19 cellular contexts compared by ENCODE assay signal in genomic region chr16:20347666-20348364, GRCh38. TPM values are rescaled to one million over a fixed set of nuclear protein-coding genes. Genes with fewer than 3 reads are reported as not detected.
DNase-seq lines count a peak whose midpoint lies in the region; ATAC-seq, FAIRE-seq and TF ChIP-seq lines count a peak whose summit lies in the region.
"Had no signal": no experiment of that assay in that cellular context is flagged by ENCODE, and none has a peak within 500 bp of the region (broad histone marks: within the 10 kb centered on the region; RNA-seq: fewer than 3 reads in every experiment).

No MANE protein-coding gene starts in this region.

- TF ChIP-seq CTCF in HCT116 (IDR thresholded peaks at IDR 0.05 in 2 of 3, conservative IDR thresholded peaks at IDR 0.05 in 1 of 3; ENCODE audit: borderline replicate concordance in 1 of 3, insufficient read depth in 1 of 3, low read depth in 2 of 3, low read length in 2 of 3) (no peak), K562 (IDR thresholded peaks at IDR 0.05 in 2 of 3, conservative IDR thresholded peaks at IDR 0.05 in 1 of 3; ENCODE audit: insufficient read depth in 2 of 3, low read depth in 1 of 3, low read length in 3 of 3) (no peak), brain microvascular endothelial cell (IDR thresholded peaks at IDR 0.05; ENCODE audit: low read depth, low read length, missing control alignments) (no peak)

- intact Hi-C loops in HCT116 (cut with micrococcal nuclease): no loop called here
- intact Hi-C loops in K562 (cut with micrococcal nuclease): no loop called here

- H3K27ac ChIP-seq in HCT116 (ENCODE audit: low read depth, low read length) (no peak overlapping the region), K562 (ENCODE audit: extremely low read depth, low read depth, low read length) (no peak overlapping the region), brain microvascular endothelial cell (no peak overlapping the region)
- H3K27ac ChIP-seq: BLaER1 treated with 17β-estradiol and CSF1 and Interleukin-3, amounts not matched to agents 10 nM and 100 nM had no signal

- TF ChIP-seq POLR2A in HCT116 (IDR thresholded peaks at IDR 0.05; ENCODE audit: borderline replicate concordance, extremely low read depth, insufficient read depth, insufficient read length): no peak
- no peak for TF ChIP-seq POLR2A in K562 (conservative IDR thresholded peaks at IDR 0.05)

- peak; percentile 17 for DNase-seq in Daoy (ENCODE audit: low read depth)
- DNase-seq in HCT116 (ENCODE audit: low read depth, low spot score): no peak
- DNase-seq in K562 (ENCODE audit: extremely low read depth in 1 of 4, low spot score in 3 of 4): peak in 3 of 4 experiments; percentile 17 to 38 (median 29)
- peak; percentile 67 for DNase-seq in kidney tubule cell (ENCODE audit: low spot score)
- no peak for DNase-seq in brain microvascular endothelial cell
- DNase-seq: ACHN; Calu3; CD4-positive, CD25-positive, alpha-beta regulatory T cell; DMS 273 treated with DMSO at 0.1 percent for 48 hours had no signal

- TF ChIP-seq RAD21 in HCT116 (IDR thresholded peaks at IDR 0.05; ENCODE audit: low read depth) (no peak), K562 (CRISPR knock-in tag; conservative IDR thresholded peaks at IDR 0.05 in 1 of 2, IDR thresholded peaks at IDR 0.05 in 1 of 2) (no peak)

- H3K79me2 ChIP-seq in HCT116 (ENCODE audit: insufficient read depth, low read length) (no peaks in the 10 kb centered on the region), K562 (ENCODE audit: control insufficient read depth, insufficient read depth, low read length) (no peaks in the 10 kb centered on the region)

- H2AFZ ChIP-seq in HCT116 (ENCODE audit: low read depth, low read length, poor library complexity, severe bottlenecking): no peak overlapping the region
- no peak overlapping the region for H2AFZ ChIP-seq in K562 (ENCODE audit: low read depth, low read length)

- no peak for TF ChIP-seq EP300 in K562 (IDR thresholded peaks at IDR 0.05; ENCODE audit: low read length)

- H3K4me1 ChIP-seq in HCT116 (ENCODE audit: control insufficient read depth in 1 of 2, insufficient read depth in 2 of 2, low read length in 2 of 2) (no peaks in the 10 kb centered on the region), K562 (replicated peaks in 1 of 2; ENCODE audit: control insufficient read depth in 2 of 2, insufficient read depth in 2 of 2, low read length in 2 of 2) (peaks cover 0 to 8% of the 10 kb centered on the region in 2 experiments; a peak in 1 of 5 replicates)
- H3K4me1 ChIP-seq: BLaER1 treated with 17β-estradiol and CSF1 and Interleukin-3, amounts not matched to agents 10 nM and 100 nM had no signal

- H3K9me3 ChIP-seq in HCT116 (ENCODE audit: control insufficient read depth in 1 of 2, insufficient read depth in 1 of 2, low read depth in 1 of 2, low read length in 2 of 2) (no peaks in the 10 kb centered on the region), K562 (replicated peaks; ENCODE audit: control insufficient read depth, insufficient read depth, low read depth, low read length) (no peaks in the 10 kb centered on the region)
- H3K9me3 ChIP-seq: BLaER1 treated with 17β-estradiol and CSF1 and Interleukin-3, amounts not matched to agents 10 nM and 100 nM had no signal

- CTCF ChIA-PET in HCT116 (lab: Charles Lee) (interaction anchor here (0.7 kb wide), 1 partner anchor 38 kb away, joined by 3 read pairs; no protein-coding TSS in a partner anchor), K562 (lab: Yijun Ruan, JAX; ENCODE audit: low intra/inter-chr PET ratio) (no interaction called here)

- no peaks in the 10 kb centered on the region for H3K9me2 ChIP-seq in HCT116 (ENCODE audit: insufficient read depth)

- peaks cover 21% of the 10 kb centered on the region for H3K27me3 ChIP-seq in HCT116 (ENCODE audit: insufficient read depth, low read length)
- H3K27me3 ChIP-seq in K562 (ENCODE audit: control insufficient read depth in 2 of 2, insufficient read depth in 2 of 2, low read length in 2 of 2): peaks cover under 1 to 19% of the 10 kb centered on the region in 2 experiments; a peak in 3 of 5 replicates
- no peaks in the 10 kb centered on the region for H3K27me3 ChIP-seq in brain microvascular endothelial cell (replicated peaks)
- H3K27me3 ChIP-seq: BLaER1 treated with 17β-estradiol and CSF1 and Interleukin-3, amounts not matched to agents 10 nM and 100 nM had no signal

- RAD21 ChIA-PET in HCT116 (lab: Charles Lee; ENCODE audit: low non-redundant PET in 1 of 2, low total read pairs in 2 of 2, uncharacterized antibody in 2 of 2, unreplicated experiment in 2 of 2): no interaction called here

- H4K20me1 ChIP-seq in HCT116 (ENCODE audit: insufficient read depth) (no peaks in the 10 kb centered on the region), K562 (replicated peaks; ENCODE audit: control insufficient read depth, insufficient read depth, low read length) (0 out of 2 replicates have a peak, but pooled peaks cover 6% of the 10 kb centered on the region)
- H4K20me1 ChIP-seq: BLaER1 treated with 17β-estradiol and CSF1 and Interleukin-3, amounts not matched to agents 10 nM and 100 nM had no signal

- no TSS peak for BruUV-seq in HCT116 (replicated peaks; lab: Mats Ljungman, UMichigan)
- BruUV-seq in K562 (replicated peaks; lab: Mats Ljungman, UMichigan): no TSS peak

- no peak overlapping the region for H3K9ac ChIP-seq in HCT116 (ENCODE audit: low read length)
- H3K9ac ChIP-seq in K562 (ENCODE audit: insufficient read depth in 1 of 2, low read depth in 2 of 2, low read length in 2 of 2): no peak overlapping the region
- H3K9ac ChIP-seq: BLaER1 treated with 17β-estradiol and CSF1 and Interleukin-3, amounts not matched to agents 10 nM and 100 nM had no signal

- POLR2A ChIA-PET in HCT116 (lab: Charles Lee): no interaction called here
- POLR2A ChIA-PET in K562 (lab: Yijun Ruan, JAX): interaction anchor here (0.6 kb wide), 1 partner anchor 27 kb away, joined by 3 read pairs; no protein-coding TSS in a partner anchor

- FAIRE-seq in K562 (lab: Jason Lieb, UNC): no peak
- FAIRE-seq: GM12878, GM19239 had no signal

- WGBS in K562 (ENCODE audit: insufficient coverage, low coverage, missing lambda C conversion rate): 1% methylated on average over 11 of the region's 12 CpGs

- no peak overlapping the region for H3K4me3 ChIP-seq in HCT116 (replicated peaks in 1 of 2; ENCODE audit: low read depth in 1 of 2, low read length in 2 of 2)
- H3K4me3 ChIP-seq in K562: no peak overlapping the region
- H3K4me3 ChIP-seq in brain microvascular endothelial cell (ENCODE audit: low read depth, low read length): no peak overlapping the region
- H3K4me3 ChIP-seq: BLaER1 treated with 17β-estradiol and CSF1 and Interleukin-3, amounts not matched to agents 10 nM and 100 nM; GM12878 had no signal

- in situ Hi-C loops in K562 (cut with MboI) (no loop called here), brain microvascular endothelial cell (cut with HindIII; ENCODE audit: low pct_ligation_motif_present, low sequenced_read_pairs) (no loop called here)

- no peaks in the 10 kb centered on the region for H3K9me1 ChIP-seq in K562 (ENCODE audit: control insufficient read depth, insufficient read depth, low read length)

- H3K36me3 ChIP-seq in HCT116 (ENCODE audit: control insufficient read depth in 1 of 2, insufficient read depth in 2 of 2, low read length in 2 of 2) (no peaks in the 10 kb centered on the region), K562 (ENCODE audit: control insufficient read depth, insufficient read depth, low read length) (no peaks in the 10 kb centered on the region), brain microvascular endothelial cell (replicated peaks) (no peaks in the 10 kb centered on the region)
- H3K36me3 ChIP-seq: BLaER1 treated with 17β-estradiol and CSF1 and Interleukin-3, amounts not matched to agents 10 nM and 100 nM had no signal

- H3K4me2 ChIP-seq in HCT116 (ENCODE audit: low read length): no peak overlapping the region
- no peak overlapping the region for H3K4me2 ChIP-seq in K562 (ENCODE audit: insufficient read depth, low read length)
- H3K4me2 ChIP-seq: BLaER1 treated with 17β-estradiol and CSF1 and Interleukin-3, amounts not matched to agents 10 nM and 100 nM had no signal

- ATAC-seq in HCT116 (peak; percentile 62), K562 (no peak), GM18502 (IDR thresholded peaks at IDR 0.05; ENCODE audit: poor library complexity, unreplicated experiment) (no peak), GM18517 (IDR thresholded peaks at IDR 0.05; ENCODE audit: unreplicated experiment) (no peak), HG02981 (IDR thresholded peaks at IDR 0.05; ENCODE audit: unreplicated experiment) (no peak)
- ATAC-seq: GM12878 had no signal

RNA-seq across cellular contexts. Expression of gene UMOD, which starts 4.7 kb away (rescaled TPM):
- total RNA-seq in Daoy (2014; rRNA removed; shearing (Covaris generic)): not detected in 2 replicates
- not detected for total RNA-seq in HCT116 (2021; ENCODE audit: unreplicated experiment)
- polyA plus RNA-seq in HCT116 (2012): not detected in 2 replicates
- not detected in 2 replicates for total RNA-seq in K562 (2011; cell fraction: chromatin; rRNA removed; ENCODE audit: low replicate concordance)
- not detected in 2 replicates for total RNA-seq in K562 (2011; cell fraction: nucleolus; rRNA removed)
- not detected in 2 replicates for total RNA-seq in K562 (2011; cell fraction: nucleoplasm; rRNA removed)
- not detected in 2 replicates for total RNA-seq in K562 (2014; rRNA removed)
- not detected in 2 replicates for total RNA-seq in K562 (2014; rRNA removed; fragmentation: Illumina TruSeq; extraction: Trizol)
- not detected in 2 replicates for total RNA-seq in K562 (2015; rRNA removed; fragmentation: Illumina TruSeq; extraction: Trizol)
- not detected in 2 replicates for total RNA-seq in K562 (2021)
- not detected in 2 replicates for polyA plus RNA-seq in K562 (2011; rRNA removed)
- not detected in 2 replicates for polyA plus RNA-seq in K562 (2011; cell fraction: cytosol; rRNA removed)
- not detected in 2 replicates for polyA plus RNA-seq in K562 (2011; cell fraction: nucleus; rRNA removed)
- not detected in 2 replicates for polyA plus RNA-seq in K562 (2012)
- polyA plus RNA-seq in K562 (2014; fragmentation: Illumina TruSeq; extraction: Trizol): not detected in 2 replicates
- polyA plus RNA-seq in K562 (2014; fragmentation: Nextera tagmentation; extraction: Ambion mirVana): not detected
- not detected in 2 replicates for polyA plus RNA-seq in K562 (2014; rRNA removed)
- not detected in 2 replicates for polyA minus RNA-seq in K562 (2011; rRNA and poly(A)+ RNA removed)
- polyA minus RNA-seq in K562 (2011; cell fraction: cytosol; rRNA and poly(A)+ RNA removed): not detected in 2 replicates
- not detected in 2 replicates for polyA minus RNA-seq in K562 (2011; cell fraction: nucleus; rRNA and poly(A)+ RNA removed)
- total RNA-seq: A172; Calu3; CD4-positive, CD25-positive, alpha-beta regulatory T cell; G401; GM12878; H4; HT1080 had no signal
- polyA plus RNA-seq: CD4-positive, CD25-positive, alpha-beta regulatory T cell; GM12878 had no signal

RNA-seq across cellular contexts. Expression of gene GP2, which starts 20.5 kb away (rescaled TPM):
- not detected in 2 replicates for total RNA-seq in Daoy (2014; rRNA removed; shearing (Covaris generic))
- total RNA-seq in HCT116 (2021; ENCODE audit: unreplicated experiment) (8.7 TPM), K562 (2014; rRNA removed) (not detected in 2 replicates), K562 (2014; rRNA removed; fragmentation: Illumina TruSeq; extraction: Trizol) (not detected in 2 replicates), K562 (2015; rRNA removed; fragmentation: Illumina TruSeq; extraction: Trizol) (not detected in 2 replicates), K562 (2021) (5.9 and 6.1 TPM in 2 replicates)
- not detected in 2 replicates for polyA plus RNA-seq in HCT116 (2012)
- total RNA-seq in K562 (2011; cell fraction: chromatin; rRNA removed; ENCODE audit: low replicate concordance): not detected in 2 replicates
- not detected in 2 replicates for total RNA-seq in K562 (2011; cell fraction: nucleolus; rRNA removed)
- not detected in 2 replicates for total RNA-seq in K562 (2011; cell fraction: nucleoplasm; rRNA removed)
- polyA plus RNA-seq in K562 (2011; rRNA removed) (not detected in 2 replicates), K562 (2014; fragmentation: Illumina TruSeq; extraction: Trizol) (not detected in 2 replicates), K562 (2014; fragmentation: Nextera tagmentation; extraction: Ambion mirVana) (not detected), K562 (2014; rRNA removed) (not detected in 2 replicates)
- not detected in 2 replicates for polyA plus RNA-seq in K562 (2011; cell fraction: cytosol; rRNA removed)
- not detected in 2 replicates for polyA plus RNA-seq in K562 (2011; cell fraction: nucleus; rRNA removed)
- not detected in 2 replicates for polyA plus RNA-seq in K562 (2012)
- polyA minus RNA-seq in K562 (2011; rRNA and poly(A)+ RNA removed): not detected in 2 replicates
- polyA minus RNA-seq in K562 (2011; cell fraction: cytosol; rRNA and poly(A)+ RNA removed): not detected in 2 replicates
- not detected in 2 replicates for polyA minus RNA-seq in K562 (2011; cell fraction: nucleus; rRNA and poly(A)+ RNA removed)
- total RNA-seq: A172; Calu3; CD4-positive, CD25-positive, alpha-beta regulatory T cell; G401; H4; HT1080 had no signal
- polyA plus RNA-seq: CD4-positive, CD25-positive, alpha-beta regulatory T cell; GM12878 had no signal

RNA-seq across cellular contexts. Expression of gene PDILT, which starts 56.7 kb away (rescaled TPM):
- 0.18 TPM in 1 of 2 replicates, not detected in the other for total RNA-seq in Daoy (2014; rRNA removed; shearing (Covaris generic))
- total RNA-seq in HCT116 (2021; ENCODE audit: unreplicated experiment) (not detected), K562 (2014; rRNA removed) (not detected in 2 replicates), K562 (2014; rRNA removed; fragmentation: Illumina TruSeq; extraction: Trizol) (not detected in 2 replicates), K562 (2015; rRNA removed; fragmentation: Illumina TruSeq; extraction: Trizol) (not detected in 2 replicates), K562 (2021) (not detected in 2 replicates)
- polyA plus RNA-seq in HCT116 (2012): not detected in 2 replicates
- total RNA-seq in K562 (2011; cell fraction: chromatin; rRNA removed; ENCODE audit: low replicate concordance): not detected in 2 replicates
- total RNA-seq in K562 (2011; cell fraction: nucleolus; rRNA removed): not detected in 2 replicates
- total RNA-seq in K562 (2011; cell fraction: nucleoplasm; rRNA removed): not detected in 2 replicates
- polyA plus RNA-seq in K562 (2011; rRNA removed) (not detected in 2 replicates), K562 (2014; fragmentation: Illumina TruSeq; extraction: Trizol) (not detected in 2 replicates), K562 (2014; fragmentation: Nextera tagmentation; extraction: Ambion mirVana) (not detected), K562 (2014; rRNA removed) (not detected in 2 replicates)
- polyA plus RNA-seq in K562 (2011; cell fraction: cytosol; rRNA removed): not detected in 2 replicates
- not detected in 2 replicates for polyA plus RNA-seq in K562 (2011; cell fraction: nucleus; rRNA removed)
- not detected in 2 replicates for polyA plus RNA-seq in K562 (2012)
- polyA minus RNA-seq in K562 (2011; rRNA and poly(A)+ RNA removed): not detected in 2 replicates
- polyA minus RNA-seq in K562 (2011; cell fraction: cytosol; rRNA and poly(A)+ RNA removed): not detected in 2 replicates
- not detected in 2 replicates for polyA minus RNA-seq in K562 (2011; cell fraction: nucleus; rRNA and poly(A)+ RNA removed)
- total RNA-seq: A172; Calu3; CD4-positive, CD25-positive, alpha-beta regulatory T cell; G401; GM12878; H4; HT1080 had no signal
- polyA plus RNA-seq: CD4-positive, CD25-positive, alpha-beta regulatory T cell; GM12878 had no signal

Comparison
In these comparisons a context has a peak if more than half of its experiments do, and no peak if none do; other contexts are left out.
1. DNase-seq: peak in Daoy (single experiment), K562 (3 of 4) and kidney tubule cell (single experiment); none in HCT116 (single experiment) and brain microvascular endothelial cell (single experiment).